15 cellular contexts compared by ENCODE assay signal in genomic region chr22:39133871-39134270, GRCh38. TPM values are rescaled to one million over a fixed set of nuclear protein-coding genes. Genes with fewer than 3 reads are reported as not detected.
A peak's percentile ranks its signal among the peaks of the same experiment; 100 is the strongest.
DNase-seq lines count a peak whose midpoint lies in the region; ATAC-seq and TF ChIP-seq lines count a peak whose summit lies in the region.
"Had no signal": no experiment of that assay in that cellular context is flagged by ENCODE, and none has a peak within 500 bp of the region (broad histone marks: within the 10 kb centered on the region; RNA-seq: fewer than 3 reads in every experiment).

No MANE protein-coding gene starts in this region.

- H3K4me2 ChIP-seq in neural progenitor cell, result no peak overlapping the region
- H3K4me2 ChIP-seq: BLaER1 treated with 17β-estradiol and CSF1 and Interleukin-3, amounts not matched to agents 10 nM and 100 nM had no signal

- peaks cover 66% of the 10 kb centered on the region for H3K4me1 Mint-ChIP-seq in dendritic cell treated with granulocyte-macrophage colony-stimulating factor and Interleukin-4, amounts not matched to agents 40 ng/mL and 50 ng/mL, for 4 days (ENCODE audit: low read depth)
- H3K4me1 Mint-ChIP-seq in neural progenitor cell, result peaks cover 48% of the 10 kb centered on the region

- H4K20me1 ChIP-seq in neural progenitor cell (ENCODE audit: low read depth), result peaks cover 8% of the 10 kb centered on the region

- H3K4me3 ChIP-seq in neural progenitor cell (no peak overlapping the region), tibial artery (no peak overlapping the region)
- H3K4me3 ChIP-seq: BLaER1 treated with 17β-estradiol and CSF1 and Interleukin-3, amounts not matched to agents 10 nM and 100 nM had no signal

- H2AFZ ChIP-seq in neural progenitor cell (replicated peaks), result no peak overlapping the region

- H3K4me1 ChIP-seq in neural progenitor cell, result peaks cover 30% of the 10 kb centered on the region
- H3K4me1 ChIP-seq in tibial artery, result peaks cover 0 to 9% (median 4%) of the 10 kb centered on the region in 4 donors

- H3K27ac ChIP-seq in neural progenitor cell (no peak overlapping the region), tibial artery (no peak overlapping the region)
- H3K27ac ChIP-seq: BLaER1 treated with 17β-estradiol and CSF1 and Interleukin-3, amounts not matched to agents 10 nM and 100 nM had no signal

- H3K79me2 ChIP-seq in neural progenitor cell (ENCODE audit: low read depth), result no peaks in the 10 kb centered on the region

- peaks cover 13% of the 10 kb centered on the region for H3K27me3 Mint-ChIP-seq in dendritic cell treated with granulocyte-macrophage colony-stimulating factor and Interleukin-4, amounts not matched to agents 40 ng/mL and 50 ng/mL, for 4 days
- peaks cover 9% of the 10 kb centered on the region for H3K27me3 Mint-ChIP-seq in neural progenitor cell (ENCODE audit: insufficient read depth, low read depth)
- H3K27me3 Mint-ChIP-seq: CD4-positive, CD25-positive, alpha-beta regulatory T cell had no signal

- TF ChIP-seq CTCF in neural progenitor cell (IDR thresholded peaks at IDR 0.05) (no peak), tibial artery (IDR thresholded peaks at IDR 0.05) (no peak)

- H3K27me3 ChIP-seq in neural progenitor cell, result no peaks in the 10 kb centered on the region
- no peaks in the 10 kb centered on the region for H3K27me3 ChIP-seq in tibial artery
- H3K27me3 ChIP-seq: BLaER1 treated with 17β-estradiol and CSF1 and Interleukin-3, amounts not matched to agents 10 nM and 100 nM had no signal

- intact Hi-C loops in dendritic cell treated with granulocyte-macrophage colony-stimulating factor and Interleukin-4, amounts not matched to agents 40 ng/mL and 50 ng/mL, for 4 days (cut with micrococcal nuclease), result no loop called here
- intact Hi-C loops in posterior vena cava (cut with DNase I) (loop anchor here in 1 of 2 donors (10.0 kb wide), 1 partner anchor 269 kb away; no protein-coding TSS in a partner anchor), tibial artery (cut with DNase I; ENCODE audit: low total_unique reads) (no loop called here)

- H3K27ac Mint-ChIP-seq in dendritic cell treated with granulocyte-macrophage colony-stimulating factor and Interleukin-4, amounts not matched to agents 40 ng/mL and 50 ng/mL, for 4 days, result peak overlapping the region; percentile 41
- H3K27ac Mint-ChIP-seq in neural progenitor cell, result no peak overlapping the region
- H3K27ac Mint-ChIP-seq: CD4-positive, CD25-positive, alpha-beta regulatory T cell had no signal

- no peak overlapping the region for H3K9ac ChIP-seq in neural progenitor cell
- H3K9ac ChIP-seq: BLaER1 treated with 17β-estradiol and CSF1 and Interleukin-3, amounts not matched to agents 10 nM and 100 nM had no signal

- H3K9me3 ChIP-seq in neural progenitor cell (ENCODE audit: low read depth) (no peaks in the 10 kb centered on the region), tibial artery (no peaks in the 10 kb centered on the region)
- H3K9me3 ChIP-seq: BLaER1 treated with 17β-estradiol and CSF1 and Interleukin-3, amounts not matched to agents 10 nM and 100 nM had no signal

- H3F3A ChIP-seq in neural progenitor cell (ENCODE audit: low read depth), result peaks cover 23% of the 10 kb centered on the region

- peaks cover 29% of the 10 kb centered on the region for H3K36me3 Mint-ChIP-seq in dendritic cell treated with granulocyte-macrophage colony-stimulating factor and Interleukin-4, amounts not matched to agents 40 ng/mL and 50 ng/mL, for 4 days (ENCODE audit: low read depth)
- H3K36me3 Mint-ChIP-seq in neural progenitor cell, result no peaks in the 10 kb centered on the region

- no peak for ATAC-seq in HG03045 (IDR thresholded peaks at IDR 0.05; ENCODE audit: unreplicated experiment)
- ATAC-seq: HCT116 had no signal

- H3K4me3 Mint-ChIP-seq in dendritic cell treated with granulocyte-macrophage colony-stimulating factor and Interleukin-4, amounts not matched to agents 40 ng/mL and 50 ng/mL, for 4 days, result no peak overlapping the region
- H3K4me3 Mint-ChIP-seq in neural progenitor cell, result peak overlapping the region; percentile 27
- H3K4me3 Mint-ChIP-seq: CD4-positive, CD25-positive, alpha-beta regulatory T cell had no signal

- DNase-seq in AG20443 (ENCODE audit: low spot score), result peak; percentile 3
- no peak for DNase-seq in neural progenitor cell (ENCODE audit: low spot score)
- DNase-seq in posterior vena cava (ENCODE audit: low spot score), result peak; percentile 72
- DNase-seq in NCI-H187 treated with DMSO at 0.1 percent for 48 hours (lab: John Stamatoyannopoulos, UW), result no peak
- DNase-seq in tibial artery, result no peak
- no peak for DNase-seq in NCI-H128 (lab: John Stamatoyannopoulos, UW; ENCODE audit: unreplicated experiment)
- DNase-seq: 8988T; CD4-positive, CD25-positive, alpha-beta regulatory T cell; DMS53; GF-D8 had no signal

- no peaks in the 10 kb centered on the region for H3K9me3 Mint-ChIP-seq in dendritic cell treated with granulocyte-macrophage colony-stimulating factor and Interleukin-4, amounts not matched to agents 40 ng/mL and 50 ng/mL, for 4 days
- H3K9me3 Mint-ChIP-seq in neural progenitor cell, result peaks cover 2% of the 10 kb centered on the region
- H3K9me3 Mint-ChIP-seq: CD4-positive, CD25-positive, alpha-beta regulatory T cell had no signal

- H3K36me3 ChIP-seq in neural progenitor cell, result no peaks in the 10 kb centered on the region
- H3K36me3 ChIP-seq in tibial artery, result peaks cover 58 to 95% (median 86%) of the 10 kb centered on the region in 3 donors
- H3K36me3 ChIP-seq: BLaER1 treated with 17β-estradiol and CSF1 and Interleukin-3, amounts not matched to agents 10 nM and 100 nM had no signal

RNA-seq across cellular contexts. Expression of gene CBX7, which starts 18.6 kb away (rescaled TPM):
- 0.71 and 7.7 TPM in 2 replicates for total RNA-seq in neural progenitor cell (ENCODE audit: low replicate concordance)
- 10 to 100 TPM; 50.2 to 55.8 TPM for total RNA-seq in posterior vena cava

RNA-seq across cellular contexts. Expression of gene APOBEC3H, which starts 36.8 kb away (rescaled TPM):
- total RNA-seq in neural progenitor cell (ENCODE audit: low replicate concordance) (0.87 and 1.4 TPM in 2 replicates), posterior vena cava (under 1 TPM in 1 of 2 donors, not detected in 1; 0.24 TPM)
- total RNA-seq: HT-29 had no signal

RNA-seq across cellular contexts. Expression of gene APOBEC3G, which starts 56.8 kb away (rescaled TPM):
- 0.30 and 0.90 TPM in 2 replicates for total RNA-seq in neural progenitor cell (ENCODE audit: low replicate concordance)
- total RNA-seq in posterior vena cava, result 1 to 10 TPM; 7.1 to 7.8 TPM
- total RNA-seq: HT-29 had no signal

Comparison
In these comparisons a context has a peak if more than half of its experiments do, and no peak if none do; other contexts are left out.
1. DNase-seq: peak in AG20443 (single experiment) and posterior vena cava (single experiment); none in neural progenitor cell (single experiment), NCI-H187 treated with DMSO at 0.1 percent for 48 hours (single experiment), tibial artery (0 of 2) and NCI-H128 (single experiment).